Comparison of ENCODE assay signal across 1 cellular context in genomic region chr1:205294175-205294913, GRCh38.
TF ChIP-seq lines count a peak whose summit lies in the region.

No MANE protein-coding gene starts in this region.

TF ChIP-seq in K562, 482 proteins besides CTCF, POLR2A, EP300 and RAD21 (continued from another document):
- no peak for TF ChIP-seq CEBPZ (IDR thresholded peaks at IDR 0.05; ENCODE audit: borderline replicate concordance, low read depth, low read length)
- no peak for TF ChIP-seq ZNF282 (CRISPR knock-in tag; IDR thresholded peaks at IDR 0.05)
- no peak for TF ChIP-seq SP1 (CRISPR knock-in tag; IDR thresholded peaks at IDR 0.05)
- no peak for TF ChIP-seq ZNF232 (CRISPR knock-in tag; IDR thresholded peaks at IDR 0.05)
- no peak for TF ChIP-seq CTCFL (IDR thresholded peaks at IDR 0.05; ENCODE audit: borderline replicate concordance, insufficient read depth, low read depth, low read length, poor library complexity, severe bottlenecking)
- TF ChIP-seq FOXP1 (CRISPR knock-in tag; IDR thresholded peaks at IDR 0.05) = no peak
- peak; percentile 99 for TF ChIP-seq FOSL1 (tag; conservative IDR thresholded peaks at IDR 0.05)
- TF ChIP-seq HNRNPL (IDR thresholded peaks at IDR 0.05; ENCODE audit: low read depth, low read length) = no peak
- TF ChIP-seq ARID1B (IDR thresholded peaks at IDR 0.05) = peak; percentile 78
- no peak for TF ChIP-seq SRSF1 (IDR thresholded peaks at IDR 0.05; ENCODE audit: low read depth, low read length)
- no peak for TF ChIP-seq SIX5 (IDR thresholded peaks at IDR 0.05; ENCODE audit: borderline replicate concordance in 1 of 2, insufficient read depth in 1 of 2, low read depth in 1 of 2, low read length in 2 of 2)
- TF ChIP-seq TEAD2 (tag; IDR thresholded peaks at IDR 0.05) = no peak
- TF ChIP-seq KDM1A (IDR thresholded peaks at IDR 0.05) = peak; percentile 62 to 69
- no peak for TF ChIP-seq CSDE1 (IDR thresholded peaks at IDR 0.05)
- no peak for TF ChIP-seq ETV5 (CRISPR knock-in tag; IDR thresholded peaks at IDR 0.05; ENCODE audit: low read depth)
- TF ChIP-seq BCL6 (CRISPR knock-in tag; IDR thresholded peaks at IDR 0.05) = no peak
- no peak for TF ChIP-seq NFRKB (IDR thresholded peaks at IDR 0.05; ENCODE audit: low read depth)
- TF ChIP-seq ZEB2 (IDR thresholded peaks at IDR 0.05) = no peak
- TF ChIP-seq STAT5A (IDR thresholded peaks at IDR 0.05; ENCODE audit: borderline replicate concordance, low read length) = no peak
- TF ChIP-seq RNF2 (IDR thresholded peaks at IDR 0.05) = no peak
- no peak for TF ChIP-seq NONO (IDR thresholded peaks at IDR 0.05; ENCODE audit: low read depth in 2 of 2, low read length in 1 of 2)
- no peak for TF ChIP-seq BDP1 (IDR thresholded peaks at IDR 0.05; ENCODE audit: insufficient read depth, insufficient read length)
- no peak for TF ChIP-seq TAF1 (IDR thresholded peaks at IDR 0.05; ENCODE audit: control insufficient read depth, extremely low read depth, insufficient read depth, low read length, severe bottlenecking)
- no peak for TF ChIP-seq GTF3C2 (IDR thresholded peaks at IDR 0.05; ENCODE audit: borderline replicate concordance, extremely low read depth, insufficient read length)
- TF ChIP-seq ZNF165 (CRISPR knock-in tag; IDR thresholded peaks at IDR 0.05; ENCODE audit: borderline replicate concordance) = no peak
- no peak for TF ChIP-seq SPI1 (IDR thresholded peaks at IDR 0.05; ENCODE audit: borderline replicate concordance, low read depth, low read length)
- no peak for TF ChIP-seq ZNF778 (CRISPR knock-in tag; IDR thresholded peaks at IDR 0.05)
- TF ChIP-seq TFE3 (CRISPR knock-in tag; IDR thresholded peaks at IDR 0.05) = no peak
- 0 out of 2 replicates have a peak, but pooled peaks have one; percentile 27 for TF ChIP-seq TOE1 (IDR thresholded peaks at IDR 0.05; ENCODE audit: borderline replicate concordance)
- TF ChIP-seq TOE1 (CRISPR knock-in tag; IDR thresholded peaks at IDR 0.05; ENCODE audit: borderline replicate concordance, low read depth) = no peak
- TF ChIP-seq RB1 (IDR thresholded peaks at IDR 0.05; ENCODE audit: low read depth) = no peak
- no peak for TF ChIP-seq FOXA1 (IDR thresholded peaks at IDR 0.05; ENCODE audit: borderline replicate concordance)
- no peak for TF ChIP-seq ZSCAN29 (IDR thresholded peaks at IDR 0.05)
- no peak for TF ChIP-seq ZNF561 (CRISPR knock-in tag; conservative IDR thresholded peaks at IDR 0.05)
- TF ChIP-seq ZNF79 (CRISPR knock-in tag; IDR thresholded peaks at IDR 0.05; ENCODE audit: low read depth) = no peak
- TF ChIP-seq CEBPG (CRISPR knock-in tag; IDR thresholded peaks at IDR 0.05) = no peak
- TF ChIP-seq CEBPG (tag; conservative IDR thresholded peaks at IDR 0.05 in 1 of 2, IDR thresholded peaks at IDR 0.05 in 1 of 2) = no peak
- no peak for TF ChIP-seq ZNF644 (tag; IDR thresholded peaks at IDR 0.05; ENCODE audit: low read depth)
- TF ChIP-seq CREBBP (IDR thresholded peaks at IDR 0.05; ENCODE audit: low read depth, low read length) = no peak
- TF ChIP-seq YY1 (IDR thresholded peaks at IDR 0.05; ENCODE audit: borderline replicate concordance in 1 of 3, control insufficient read depth in 1 of 3, extremely low read depth in 1 of 3, insufficient read depth in 3 of 3, insufficient read length in 1 of 3, insufficient replicate concordance in 2 of 3, low read depth in 1 of 3, low read length in 2 of 3) = no peak
- TF ChIP-seq ZNF785 (CRISPR knock-in tag; IDR thresholded peaks at IDR 0.05) = no peak
- TF ChIP-seq KLF6 (CRISPR knock-in tag; IDR thresholded peaks at IDR 0.05; ENCODE audit: borderline replicate concordance) = no peak
- no peak for TF ChIP-seq MECOM (CRISPR knock-in tag; IDR thresholded peaks at IDR 0.05)
- TF ChIP-seq NFE2 (IDR thresholded peaks at IDR 0.05; ENCODE audit: low read depth) = 0 out of 2 replicates have a peak, but pooled peaks have one; percentile 14
- no peak for TF ChIP-seq TCF15 (CRISPR knock-in tag; IDR thresholded peaks at IDR 0.05)
- TF ChIP-seq PCBP1 (IDR thresholded peaks at IDR 0.05; ENCODE audit: low read depth, low read length, poor library complexity, severe bottlenecking) = no peak
- no peak for TF ChIP-seq ZFX (CRISPR knock-in tag; IDR thresholded peaks at IDR 0.05)
- no peak for TF ChIP-seq ZNF407 (IDR thresholded peaks at IDR 0.05; ENCODE audit: low read depth)
- no peak for TF ChIP-seq ARID2 (IDR thresholded peaks at IDR 0.05)
